Comparison of ENCODE assay signal across 1 cellular context in the genomic region with DNA sequence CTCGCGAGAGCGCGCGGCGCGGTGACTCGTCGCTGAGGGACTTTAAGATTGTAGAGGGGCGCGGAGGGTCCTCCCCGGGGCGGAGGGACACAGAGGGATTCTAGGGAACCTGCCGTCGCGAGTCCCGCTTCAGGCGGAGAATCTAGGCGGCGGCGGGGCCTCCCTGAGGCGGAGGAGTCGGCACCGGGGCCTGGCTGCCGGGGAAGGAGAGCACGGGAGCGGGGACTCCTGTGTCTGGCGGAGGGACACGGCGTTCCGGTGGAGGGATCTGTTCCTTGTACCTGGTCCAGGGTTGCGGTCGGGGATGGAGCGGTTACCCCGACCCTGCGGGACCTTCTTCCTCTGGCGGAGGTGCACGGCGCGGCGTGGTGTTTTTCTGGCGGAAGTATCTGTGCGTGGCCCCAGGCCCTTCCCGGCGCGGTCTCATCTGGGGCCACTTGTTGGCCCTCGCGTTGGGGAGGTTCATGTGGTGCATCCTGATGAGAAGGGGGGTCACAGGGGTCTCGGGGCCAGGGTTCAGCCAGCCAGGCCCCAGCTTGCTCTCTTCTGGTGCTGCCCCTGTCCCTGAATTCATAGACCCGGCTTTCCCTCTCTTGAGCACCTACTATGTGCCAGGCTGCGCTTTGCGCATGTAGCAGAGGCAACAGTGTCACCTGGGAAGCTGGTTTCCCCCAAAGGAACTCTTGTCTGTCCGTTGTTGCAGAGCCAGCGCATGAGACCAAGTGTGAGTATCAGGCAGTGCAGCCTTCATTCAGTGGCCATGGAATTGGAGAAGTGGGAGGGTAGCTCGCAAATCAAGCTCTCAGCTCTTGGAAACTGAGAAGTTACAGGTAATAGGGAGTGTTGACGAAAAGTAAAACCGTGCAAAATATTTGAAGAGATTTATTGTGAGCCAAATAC.
A peak's percentile ranks its signal among the peaks of the same experiment; 100 is the strongest.
TF ChIP-seq lines count a peak whose summit lies in the region.

No MANE protein-coding gene starts in this region.

TF ChIP-seq in HepG2, 621 proteins besides CTCF, POLR2A, EP300 and RAD21 (continued from another document and continues in another):
- TF ChIP-seq, protein P1, sequence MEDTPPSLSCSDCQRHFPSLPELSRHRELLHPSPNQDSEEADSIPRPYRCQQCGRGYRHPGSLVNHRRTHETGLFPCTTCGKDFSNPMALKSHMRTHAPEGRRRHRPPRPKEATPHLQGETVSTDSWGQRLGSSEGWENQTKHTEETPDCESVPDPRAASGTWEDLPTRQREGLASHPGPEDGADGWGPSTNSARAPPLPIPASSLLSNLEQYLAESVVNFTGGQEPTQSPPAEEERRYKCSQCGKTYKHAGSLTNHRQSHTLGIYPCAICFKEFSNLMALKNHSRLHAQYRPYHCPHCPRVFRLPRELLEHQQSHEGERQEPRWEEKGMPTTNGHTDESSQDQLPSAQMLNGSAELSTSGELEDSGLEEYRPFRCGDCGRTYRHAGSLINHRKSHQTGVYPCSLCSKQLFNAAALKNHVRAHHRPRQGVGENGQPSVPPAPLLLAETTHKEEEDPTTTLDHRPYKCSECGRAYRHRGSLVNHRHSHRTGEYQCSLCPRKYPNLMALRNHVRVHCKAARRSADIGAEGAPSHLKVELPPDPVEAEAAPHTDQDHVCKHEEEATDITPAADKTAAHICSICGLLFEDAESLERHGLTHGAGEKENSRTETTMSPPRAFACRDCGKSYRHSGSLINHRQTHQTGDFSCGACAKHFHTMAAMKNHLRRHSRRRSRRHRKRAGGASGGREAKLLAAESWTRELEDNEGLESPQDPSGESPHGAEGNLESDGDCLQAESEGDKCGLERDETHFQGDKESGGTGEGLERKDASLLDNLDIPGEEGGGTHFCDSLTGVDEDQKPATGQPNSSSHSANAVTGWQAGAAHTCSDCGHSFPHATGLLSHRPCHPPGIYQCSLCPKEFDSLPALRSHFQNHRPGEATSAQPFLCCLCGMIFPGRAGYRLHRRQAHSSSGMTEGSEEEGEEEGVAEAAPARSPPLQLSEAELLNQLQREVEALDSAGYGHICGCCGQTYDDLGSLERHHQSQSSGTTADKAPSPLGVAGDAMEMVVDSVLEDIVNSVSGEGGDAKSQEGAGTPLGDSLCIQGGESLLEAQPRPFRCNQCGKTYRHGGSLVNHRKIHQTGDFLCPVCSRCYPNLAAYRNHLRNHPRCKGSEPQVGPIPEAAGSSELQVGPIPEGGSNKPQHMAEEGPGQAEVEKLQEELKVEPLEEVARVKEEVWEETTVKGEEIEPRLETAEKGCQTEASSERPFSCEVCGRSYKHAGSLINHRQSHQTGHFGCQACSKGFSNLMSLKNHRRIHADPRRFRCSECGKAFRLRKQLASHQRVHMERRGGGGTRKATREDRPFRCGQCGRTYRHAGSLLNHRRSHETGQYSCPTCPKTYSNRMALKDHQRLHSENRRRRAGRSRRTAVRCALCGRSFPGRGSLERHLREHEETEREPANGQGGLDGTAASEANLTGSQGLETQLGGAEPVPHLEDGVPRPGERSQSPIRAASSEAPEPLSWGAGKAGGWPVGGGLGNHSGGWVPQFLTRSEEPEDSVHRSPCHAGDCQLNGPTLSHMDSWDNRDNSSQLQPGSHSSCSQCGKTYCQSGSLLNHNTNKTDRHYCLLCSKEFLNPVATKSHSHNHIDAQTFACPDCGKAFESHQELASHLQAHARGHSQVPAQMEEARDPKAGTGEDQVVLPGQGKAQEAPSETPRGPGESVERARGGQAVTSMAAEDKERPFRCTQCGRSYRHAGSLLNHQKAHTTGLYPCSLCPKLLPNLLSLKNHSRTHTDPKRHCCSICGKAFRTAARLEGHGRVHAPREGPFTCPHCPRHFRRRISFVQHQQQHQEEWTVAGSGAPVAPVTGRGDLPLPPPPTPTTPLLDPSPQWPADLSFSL (CRISPR knock-in tag; IDR thresholded peaks at IDR 0.05): peak; percentile 84; the same call in 1 of the 2 replicates
- TF ChIP-seq, protein P2, sequence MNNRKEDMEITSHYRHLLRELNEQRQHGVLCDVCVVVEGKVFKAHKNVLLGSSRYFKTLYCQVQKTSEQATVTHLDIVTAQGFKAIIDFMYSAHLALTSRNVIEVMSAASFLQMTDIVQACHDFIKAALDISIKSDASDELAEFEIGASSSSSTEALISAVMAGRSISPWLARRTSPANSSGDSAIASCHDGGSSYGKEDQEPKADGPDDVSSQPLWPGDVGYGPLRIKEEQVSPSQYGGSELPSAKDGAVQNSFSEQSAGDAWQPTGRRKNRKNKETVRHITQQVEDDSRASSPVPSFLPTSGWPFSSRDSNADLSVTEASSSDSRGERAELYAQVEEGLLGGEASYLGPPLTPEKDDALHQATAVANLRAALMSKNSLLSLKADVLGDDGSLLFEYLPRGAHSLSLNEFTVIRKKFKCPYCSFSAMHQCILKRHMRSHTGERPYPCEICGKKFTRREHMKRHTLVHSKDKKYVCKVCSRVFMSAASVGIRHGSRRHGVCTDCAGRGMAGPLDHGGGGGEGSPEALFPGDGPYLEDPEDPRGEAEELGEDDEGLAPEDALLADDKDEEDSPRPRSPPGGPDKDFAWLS (CRISPR knock-in tag; IDR thresholded peaks at IDR 0.05; ENCODE audit: borderline replicate concordance): peak; percentile 92; the same call in 1 of the 2 replicates
- TF ChIP-seq NFIC (IDR thresholded peaks at IDR 0.05; ENCODE audit: low read length): 0 out of 2 replicates have a peak, but pooled peaks have one; percentile 56
- no peak for TF ChIP-seq ZNF567 (CRISPR knock-in tag; IDR thresholded peaks at IDR 0.05; ENCODE audit: borderline replicate concordance)
- no peak for TF ChIP-seq TRIM24 (CRISPR knock-in tag; IDR thresholded peaks at IDR 0.05)
- TF ChIP-seq ZNF432 (CRISPR knock-in tag; IDR thresholded peaks at IDR 0.05; ENCODE audit: borderline replicate concordance): peak; percentile 95
- no peak for TF ChIP-seq MAF1 (CRISPR knock-in tag; IDR thresholded peaks at IDR 0.05; ENCODE audit: borderline replicate concordance)
- TF ChIP-seq, protein P3, sequence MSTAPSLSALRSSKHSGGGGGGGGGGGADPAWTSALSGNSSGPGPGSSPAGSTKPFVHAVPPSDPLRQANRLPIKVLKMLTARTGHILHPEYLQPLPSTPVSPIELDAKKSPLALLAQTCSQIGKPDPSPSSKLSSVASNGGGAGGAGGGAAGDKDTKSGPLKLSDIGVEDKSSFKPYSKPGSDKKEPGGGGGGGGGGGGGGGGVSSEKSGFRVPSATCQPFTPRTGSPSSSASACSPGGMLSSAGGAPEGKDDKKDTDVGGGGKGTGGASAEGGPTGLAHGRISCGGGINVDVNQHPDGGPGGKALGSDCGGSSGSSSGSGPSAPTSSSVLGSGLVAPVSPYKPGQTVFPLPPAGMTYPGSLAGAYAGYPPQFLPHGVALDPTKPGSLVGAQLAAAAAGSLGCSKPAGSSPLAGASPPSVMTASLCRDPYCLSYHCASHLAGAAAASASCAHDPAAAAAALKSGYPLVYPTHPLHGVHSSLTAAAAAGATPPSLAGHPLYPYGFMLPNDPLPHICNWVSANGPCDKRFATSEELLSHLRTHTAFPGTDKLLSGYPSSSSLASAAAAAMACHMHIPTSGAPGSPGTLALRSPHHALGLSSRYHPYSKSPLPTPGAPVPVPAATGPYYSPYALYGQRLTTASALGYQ (CRISPR knock-in tag; IDR thresholded peaks at IDR 0.05): peak; percentile 85
- TF ChIP-seq ZNF230 (CRISPR knock-in tag; IDR thresholded peaks at IDR 0.05): peak; percentile 97; the same call in 1 of the 2 replicates
- TF ChIP-seq REL (CRISPR knock-in tag; conservative IDR thresholded peaks at IDR 0.05): peak; percentile 99
- TF ChIP-seq ZFP1 (CRISPR knock-in tag; IDR thresholded peaks at IDR 0.05): peak; percentile 75
- TF ChIP-seq NR2F1 (CRISPR knock-in tag; IDR thresholded peaks at IDR 0.05): peak in 1 of 2 experiments; percentile 87; a peak in 2 of 4 replicates
- TF ChIP-seq ZKSCAN5 (CRISPR knock-in tag; IDR thresholded peaks at IDR 0.05): no peak
- peak; percentile 87 for TF ChIP-seq MIER2 (CRISPR knock-in tag; IDR thresholded peaks at IDR 0.05)
- peak; percentile 87; the same call in 1 of the 2 replicates for TF ChIP-seq ZNF501 (CRISPR knock-in tag; IDR thresholded peaks at IDR 0.05)
- TF ChIP-seq KDM4B (CRISPR knock-in tag; IDR thresholded peaks at IDR 0.05): peak; percentile 72; the same call in 1 of the 2 replicates
- peak; percentile 16; the same call in 1 of the 2 replicates for TF ChIP-seq ZNF430 (CRISPR knock-in tag; IDR thresholded peaks at IDR 0.05)
- peak; percentile 96 for TF ChIP-seq YEATS4 (CRISPR knock-in tag; IDR thresholded peaks at IDR 0.05; ENCODE audit: borderline replicate concordance)
- TF ChIP-seq NKX3-1 (CRISPR knock-in tag; IDR thresholded peaks at IDR 0.05): peak; percentile 94
- TF ChIP-seq, protein P4, sequence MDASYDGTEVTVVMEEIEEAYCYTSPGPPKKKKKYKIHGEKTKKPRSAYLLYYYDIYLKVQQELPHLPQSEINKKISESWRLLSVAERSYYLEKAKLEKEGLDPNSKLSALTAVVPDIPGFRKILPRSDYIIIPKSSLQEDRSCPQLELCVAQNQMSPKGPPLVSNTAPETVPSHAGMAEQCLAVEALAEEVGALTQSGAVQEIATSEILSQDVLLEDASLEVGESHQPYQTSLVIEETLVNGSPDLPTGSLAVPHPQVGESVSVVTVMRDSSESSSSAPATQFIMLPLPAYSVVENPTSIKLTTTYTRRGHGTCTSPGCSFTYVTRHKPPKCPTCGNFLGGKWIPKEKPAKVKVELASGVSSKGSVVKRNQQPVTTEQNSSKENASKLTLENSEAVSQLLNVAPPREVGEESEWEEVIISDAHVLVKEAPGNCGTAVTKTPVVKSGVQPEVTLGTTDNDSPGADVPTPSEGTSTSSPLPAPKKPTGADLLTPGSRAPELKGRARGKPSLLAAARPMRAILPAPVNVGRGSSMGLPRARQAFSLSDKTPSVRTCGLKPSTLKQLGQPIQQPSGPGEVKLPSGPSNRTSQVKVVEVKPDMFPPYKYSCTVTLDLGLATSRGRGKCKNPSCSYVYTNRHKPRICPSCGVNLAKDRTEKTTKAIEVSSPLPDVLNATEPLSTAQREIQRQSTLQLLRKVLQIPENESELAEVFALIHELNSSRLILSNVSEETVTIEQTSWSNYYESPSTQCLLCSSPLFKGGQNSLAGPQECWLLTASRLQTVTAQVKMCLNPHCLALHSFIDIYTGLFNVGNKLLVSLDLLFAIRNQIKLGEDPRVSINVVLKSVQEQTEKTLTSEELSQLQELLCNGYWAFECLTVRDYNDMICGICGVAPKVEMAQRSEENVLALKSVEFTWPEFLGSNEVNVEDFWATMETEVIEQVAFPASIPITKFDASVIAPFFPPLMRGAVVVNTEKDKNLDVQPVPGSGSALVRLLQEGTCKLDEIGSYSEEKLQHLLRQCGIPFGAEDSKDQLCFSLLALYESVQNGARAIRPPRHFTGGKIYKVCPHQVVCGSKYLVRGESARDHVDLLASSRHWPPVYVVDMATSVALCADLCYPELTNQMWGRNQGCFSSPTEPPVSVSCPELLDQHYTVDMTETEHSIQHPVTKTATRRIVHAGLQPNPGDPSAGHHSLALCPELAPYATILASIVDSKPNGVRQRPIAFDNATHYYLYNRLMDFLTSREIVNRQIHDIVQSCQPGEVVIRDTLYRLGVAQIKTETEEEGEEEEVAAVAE (CRISPR knock-in tag; IDR thresholded peaks at IDR 0.05; ENCODE audit: borderline replicate concordance): peak; percentile 41; the same call in 1 of the 2 replicates
- peak; percentile 59; the same call in 1 of the 2 replicates for TF ChIP-seq NAIF1 (CRISPR knock-in tag; IDR thresholded peaks at IDR 0.05; ENCODE audit: borderline replicate concordance)
- 0 out of 2 replicates have a peak, but pooled peaks have one; percentile 53 for TF ChIP-seq SATB2 (CRISPR knock-in tag; IDR thresholded peaks at IDR 0.05)
- TF ChIP-seq HMGA1 (CRISPR knock-in tag; conservative IDR thresholded peaks at IDR 0.05): no peak
- TF ChIP-seq ATF7-NPFF (CRISPR knock-in tag; IDR thresholded peaks at IDR 0.05; ENCODE audit: low read depth): no peak; the same call in 1 of the 2 replicates
- TF ChIP-seq, protein P5, sequence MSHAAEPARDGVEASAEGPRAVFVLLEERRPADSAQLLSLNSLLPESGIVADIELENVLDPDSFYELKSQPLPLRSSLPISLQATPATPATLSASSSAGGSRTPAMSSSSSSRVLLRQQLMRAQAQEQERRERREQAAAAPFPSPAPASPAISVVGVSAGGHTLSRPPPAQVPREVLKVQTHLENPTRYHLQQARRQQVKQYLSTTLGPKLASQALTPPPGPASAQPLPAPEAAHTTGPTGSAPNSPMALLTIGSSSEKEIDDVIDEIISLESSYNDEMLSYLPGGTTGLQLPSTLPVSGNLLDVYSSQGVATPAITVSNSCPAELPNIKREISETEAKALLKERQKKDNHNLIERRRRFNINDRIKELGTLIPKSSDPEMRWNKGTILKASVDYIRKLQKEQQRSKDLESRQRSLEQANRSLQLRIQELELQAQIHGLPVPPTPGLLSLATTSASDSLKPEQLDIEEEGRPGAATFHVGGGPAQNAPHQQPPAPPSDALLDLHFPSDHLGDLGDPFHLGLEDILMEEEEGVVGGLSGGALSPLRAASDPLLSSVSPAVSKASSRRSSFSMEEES (CRISPR knock-in tag; IDR thresholded peaks at IDR 0.05): peak; percentile 59; the same call in 1 of the 2 replicates
- TF ChIP-seq HNRNPH1 (optimal IDR thresholded peaks at IDR 0.05; ENCODE audit: low read depth, low read length): peak; percentile 90
- TF ChIP-seq, protein P6, sequence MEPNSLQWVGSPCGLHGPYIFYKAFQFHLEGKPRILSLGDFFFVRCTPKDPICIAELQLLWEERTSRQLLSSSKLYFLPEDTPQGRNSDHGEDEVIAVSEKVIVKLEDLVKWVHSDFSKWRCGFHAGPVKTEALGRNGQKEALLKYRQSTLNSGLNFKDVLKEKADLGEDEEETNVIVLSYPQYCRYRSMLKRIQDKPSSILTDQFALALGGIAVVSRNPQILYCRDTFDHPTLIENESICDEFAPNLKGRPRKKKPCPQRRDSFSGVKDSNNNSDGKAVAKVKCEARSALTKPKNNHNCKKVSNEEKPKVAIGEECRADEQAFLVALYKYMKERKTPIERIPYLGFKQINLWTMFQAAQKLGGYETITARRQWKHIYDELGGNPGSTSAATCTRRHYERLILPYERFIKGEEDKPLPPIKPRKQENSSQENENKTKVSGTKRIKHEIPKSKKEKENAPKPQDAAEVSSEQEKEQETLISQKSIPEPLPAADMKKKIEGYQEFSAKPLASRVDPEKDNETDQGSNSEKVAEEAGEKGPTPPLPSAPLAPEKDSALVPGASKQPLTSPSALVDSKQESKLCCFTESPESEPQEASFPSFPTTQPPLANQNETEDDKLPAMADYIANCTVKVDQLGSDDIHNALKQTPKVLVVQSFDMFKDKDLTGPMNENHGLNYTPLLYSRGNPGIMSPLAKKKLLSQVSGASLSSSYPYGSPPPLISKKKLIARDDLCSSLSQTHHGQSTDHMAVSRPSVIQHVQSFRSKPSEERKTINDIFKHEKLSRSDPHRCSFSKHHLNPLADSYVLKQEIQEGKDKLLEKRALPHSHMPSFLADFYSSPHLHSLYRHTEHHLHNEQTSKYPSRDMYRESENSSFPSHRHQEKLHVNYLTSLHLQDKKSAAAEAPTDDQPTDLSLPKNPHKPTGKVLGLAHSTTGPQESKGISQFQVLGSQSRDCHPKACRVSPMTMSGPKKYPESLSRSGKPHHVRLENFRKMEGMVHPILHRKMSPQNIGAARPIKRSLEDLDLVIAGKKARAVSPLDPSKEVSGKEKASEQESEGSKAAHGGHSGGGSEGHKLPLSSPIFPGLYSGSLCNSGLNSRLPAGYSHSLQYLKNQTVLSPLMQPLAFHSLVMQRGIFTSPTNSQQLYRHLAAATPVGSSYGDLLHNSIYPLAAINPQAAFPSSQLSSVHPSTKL (CRISPR knock-in tag; IDR thresholded peaks at IDR 0.05): peak; percentile 66; the same call in 1 of the 2 replicates
- peak; percentile 82 for TF ChIP-seq ZNF33B (CRISPR knock-in tag; IDR thresholded peaks at IDR 0.05)
- peak; percentile 40; the same call in 1 of the 2 replicates for TF ChIP-seq ZNF143 (CRISPR knock-in tag; IDR thresholded peaks at IDR 0.05)
- TF ChIP-seq GLI4 (CRISPR knock-in tag; IDR thresholded peaks at IDR 0.05; ENCODE audit: borderline replicate concordance): peak; percentile 77
- TF ChIP-seq MED13 (CRISPR knock-in tag; IDR thresholded peaks at IDR 0.05): peak; percentile 88
- TF ChIP-seq ZNF674 (CRISPR knock-in tag; IDR thresholded peaks at IDR 0.05; ENCODE audit: low read depth): no peak
- TF ChIP-seq CHCHD3 (CRISPR knock-in tag; IDR thresholded peaks at IDR 0.05): no peak
